24 cellular contexts compared by ENCODE assay signal in the genomic region with DNA sequence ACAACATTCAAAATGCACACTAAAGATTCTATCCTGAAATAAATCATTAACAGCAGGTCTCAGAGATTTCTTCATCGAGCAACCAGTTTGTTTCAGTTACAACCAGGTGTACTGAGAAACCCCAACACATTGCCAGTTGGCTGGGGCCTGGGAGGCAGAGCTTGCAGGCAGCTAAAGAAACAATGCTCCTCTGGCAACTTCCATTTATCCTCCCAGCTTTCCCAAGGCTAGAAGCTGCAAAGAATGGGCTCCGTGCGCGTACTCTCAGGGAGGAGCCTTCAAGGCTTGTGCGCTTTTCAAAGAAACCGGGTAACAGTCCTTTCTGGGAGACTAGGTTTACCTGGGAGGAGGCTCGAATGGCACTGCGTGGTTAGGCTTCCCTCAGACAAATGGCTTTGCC.
DNase-seq lines count a peak whose midpoint lies in the region; ATAC-seq and TF ChIP-seq lines count a peak whose summit lies in the region.
"Had no signal": no experiment of that assay in that cellular context is flagged by ENCODE, and none has a peak within 500 bp of the region (broad histone marks: within the 10 kb centered on the region; RNA-seq: fewer than 3 reads in every experiment).

No MANE protein-coding gene starts in this region.

- no peak for TF ChIP-seq RAD21 in HCT116 (IDR thresholded peaks at IDR 0.05; ENCODE audit: low read depth)

- no peaks in the 10 kb centered on the region; the same call in 2 of the 3 replicates for H3K4me1 Mint-ChIP-seq in GM23338
- H3K4me1 Mint-ChIP-seq in nephron = peaks cover 29% of the 10 kb centered on the region

- no peak for TF ChIP-seq EP300 in sigmoid colon (IDR thresholded peaks at IDR 0.05)

- no peaks in the 10 kb centered on the region for H3K79me2 ChIP-seq in GM23338 (replicated peaks; ENCODE audit: insufficient read depth)
- no peaks in the 10 kb centered on the region for H3K79me2 ChIP-seq in HCT116 (ENCODE audit: insufficient read depth, low read length)

- H3K9me3 ChIP-seq in HCT116 (ENCODE audit: control insufficient read depth in 1 of 2, insufficient read depth in 1 of 2, low read depth in 1 of 2, low read length in 2 of 2) (no peaks in the 10 kb centered on the region), sigmoid colon (no peaks in the 10 kb centered on the region)
- H3K9me3 ChIP-seq: A549 had no signal

- H3K4me3 Mint-ChIP-seq in GM23338 = no peak overlapping the region
- no peak overlapping the region for H3K4me3 Mint-ChIP-seq in nephron
- H3K4me3 Mint-ChIP-seq: CD4-positive, alpha-beta T cell had no signal

- POLR2A ChIA-PET in HCT116 (lab: Charles Lee) = no interaction called here

- H3K36me3 ChIP-seq in GM23338 (ENCODE audit: insufficient read depth) = no peaks in the 10 kb centered on the region
- H3K36me3 ChIP-seq in HCT116 (ENCODE audit: control insufficient read depth in 1 of 2, insufficient read depth in 2 of 2, low read length in 2 of 2) = no peaks in the 10 kb centered on the region
- H3K36me3 ChIP-seq in sigmoid colon = peaks cover 0 to 68% (median 5%) of the 10 kb centered on the region in 4 donors
- H3K36me3 ChIP-seq: BLaER1 treated with 17β-estradiol and CSF1 and Interleukin-3, amounts not matched to agents 10 nM and 100 nM had no signal

- no peaks in the 10 kb centered on the region for H3K27me3 ChIP-seq in GM23338 (ENCODE audit: insufficient read depth)
- no peaks in the 10 kb centered on the region for H3K27me3 ChIP-seq in HCT116 (ENCODE audit: insufficient read depth, low read length)
- H3K27me3 ChIP-seq in sigmoid colon = no peaks in the 10 kb centered on the region
- H3K27me3 ChIP-seq: BLaER1 treated with 17β-estradiol and CSF1 and Interleukin-3, amounts not matched to agents 10 nM and 100 nM had no signal

- RAD21 ChIA-PET in HCT116 (lab: Charles Lee; ENCODE audit: low non-redundant PET in 1 of 2, low total read pairs in 2 of 2, uncharacterized antibody in 2 of 2, unreplicated experiment in 2 of 2) = no interaction called here

- WGBS in sigmoid colon, 2 donors = 53 to 76% methylated on average over 8 of the region's 8 CpGs

- DNase-seq in GM23338 (ENCODE audit: low spot score) = peak; percentile 64
- DNase-seq in HCT116 (ENCODE audit: low read depth, low spot score) = no peak
- DNase-seq in iPS-NIHi7 (ENCODE audit: extremely low spot score) = peak; percentile 23
- no peak for DNase-seq in sigmoid colon
- DNase-seq in NCI-H69 (lab: John Stamatoyannopoulos, UW) = no peak
- no peak for DNase-seq in NCI-H526 treated with DMSO at 0.1 percent for 48 hours (lab: John Stamatoyannopoulos, UW)
- no peak for DNase-seq in middle frontal gyrus (ENCODE audit: extremely low spot score, low spot score)
- DNase-seq: AML-193; CD4-positive, alpha-beta T cell; Kasumi-1; NCI-H1092 treated with DMSO at 0.1 percent for 48 hours; NCI-H1436; NCI-H187; NCI-H2081 treated with DMSO at 0.1 percent for 48 hours; NCI-H2171 treated with DMSO at 0.1 percent for 48 hours; NCI-H446; NCI-H524 treated with DMSO at 0.1 percent for 48 hours; Right ventricle myocardium superior; RPMI8226; SW 1271 had no signal

- no peaks in the 10 kb centered on the region for H3K4me1 ChIP-seq in GM23338 (ENCODE audit: insufficient read depth)
- H3K4me1 ChIP-seq in HCT116 (ENCODE audit: control insufficient read depth in 1 of 2, insufficient read depth in 2 of 2, low read length in 2 of 2) = peaks cover 47 to 53% of the 10 kb centered on the region in 2 experiments
- peaks cover 0 to 9% (median 8%) of the 10 kb centered on the region in 4 donors for H3K4me1 ChIP-seq in sigmoid colon
- H3K4me1 ChIP-seq: A549; BLaER1 treated with 17β-estradiol and CSF1 and Interleukin-3, amounts not matched to agents 10 nM and 100 nM had no signal

- H3K4me2 ChIP-seq in GM23338 (no peak overlapping the region), HCT116 (ENCODE audit: low read length) (no peak overlapping the region)
- H3K4me2 ChIP-seq: A549; BLaER1 treated with 17β-estradiol and CSF1 and Interleukin-3, amounts not matched to agents 10 nM and 100 nM had no signal

- TF ChIP-seq POLR2A in HCT116 (IDR thresholded peaks at IDR 0.05; ENCODE audit: borderline replicate concordance, extremely low read depth, insufficient read depth, insufficient read length) (no peak), sigmoid colon (IDR thresholded peaks at IDR 0.05) (no peak)

- H3K9me2 ChIP-seq in GM23338 (ENCODE audit: insufficient read depth) (no peaks in the 10 kb centered on the region), HCT116 (ENCODE audit: insufficient read depth) (no peaks in the 10 kb centered on the region)

- ATAC-seq in GM23338 (peak; percentile 97), HCT116 (peak; percentile 33; the same call in 1 of the 2 replicates)
- ATAC-seq: A549, K562 had no signal

- H2AFZ ChIP-seq in GM23338 (peak overlapping the region; percentile 15; the same call in 1 of the 2 replicates), HCT116 (ENCODE audit: low read depth, low read length, poor library complexity, severe bottlenecking) (no peak overlapping the region)

- H3K27me3 Mint-ChIP-seq in GM23338 (ENCODE audit: insufficient read depth, low read depth, poor library complexity) (no peaks in the 10 kb centered on the region), nephron (ENCODE audit: low read depth) (no peaks in the 10 kb centered on the region)
- H3K27me3 Mint-ChIP-seq: CD4-positive, alpha-beta T cell had no signal

- CTCF ChIA-PET in HCT116 (lab: Charles Lee) = no interaction called here

- no peak for TF ChIP-seq CTCF in GM23338 (conservative IDR thresholded peaks at IDR 0.05; ENCODE audit: low read depth in 2 of 2)
- TF ChIP-seq CTCF in HCT116 (IDR thresholded peaks at IDR 0.05 in 2 of 3, conservative IDR thresholded peaks at IDR 0.05 in 1 of 3; ENCODE audit: borderline replicate concordance in 1 of 3, insufficient read depth in 1 of 3, low read depth in 2 of 3, low read length in 2 of 3) = no peak
- no peak for TF ChIP-seq CTCF in nephron (IDR thresholded peaks at IDR 0.05; ENCODE audit: unreplicated experiment in 3 of 3)
- TF ChIP-seq CTCF in sigmoid colon (IDR thresholded peaks at IDR 0.05) = no peak

- no peak overlapping the region for H3K27ac ChIP-seq in GM23338 (ENCODE audit: low read depth)
- H3K27ac ChIP-seq in HCT116 (ENCODE audit: low read depth, low read length) = peak overlapping the region; percentile 21
- H3K27ac ChIP-seq in sigmoid colon = no peak overlapping the region
- H3K27ac ChIP-seq: A549; BLaER1 treated with 17β-estradiol and CSF1 and Interleukin-3, amounts not matched to agents 10 nM and 100 nM had no signal

- intact Hi-C loops in HCT116 (cut with micrococcal nuclease) (no loop called here), sigmoid colon (cut with DNase I) (no loop called here)

- H3K36me3 Mint-ChIP-seq in GM23338 (ENCODE audit: low read depth) (no peaks in the 10 kb centered on the region), nephron (ENCODE audit: low read depth) (no peaks in the 10 kb centered on the region)

- 0 out of 2 replicates have a peak overlapping the region, but pooled peaks have one; percentile 2 for H3K9ac ChIP-seq in HCT116 (ENCODE audit: low read length)
- H3K9ac ChIP-seq: BLaER1 treated with 17β-estradiol and CSF1 and Interleukin-3, amounts not matched to agents 10 nM and 100 nM had no signal

- H3K9me3 Mint-ChIP-seq in GM23338 = no peaks in the 10 kb centered on the region
- H3K9me3 Mint-ChIP-seq in nephron = no peaks in the 10 kb centered on the region
- H3K9me3 Mint-ChIP-seq: CD4-positive, alpha-beta T cell had no signal

- H3K27ac Mint-ChIP-seq in GM23338 (no peak overlapping the region), nephron (peak overlapping the region; percentile 54 to 90 (median 74))
- H3K27ac Mint-ChIP-seq: CD4-positive, alpha-beta T cell had no signal

- BruUV-seq in HCT116 (replicated peaks; lab: Mats Ljungman, UMichigan) = no TSS peak

- H4K20me1 ChIP-seq in GM23338 (replicated peaks; ENCODE audit: insufficient read depth) (no peaks in the 10 kb centered on the region), HCT116 (ENCODE audit: insufficient read depth) (no peaks in the 10 kb centered on the region)
- H4K20me1 ChIP-seq: BLaER1 treated with 17β-estradiol and CSF1 and Interleukin-3, amounts not matched to agents 10 nM and 100 nM had no signal

- H3K4me3 ChIP-seq in GM23338 = no peak overlapping the region
- no peak overlapping the region for H3K4me3 ChIP-seq in HCT116 (replicated peaks in 1 of 2; ENCODE audit: low read depth in 1 of 2, low read length in 2 of 2)
- H3K4me3 ChIP-seq in sigmoid colon = no peak overlapping the region
- H3K4me3 ChIP-seq: A549; BLaER1 treated with 17β-estradiol and CSF1 and Interleukin-3, amounts not matched to agents 10 nM and 100 nM; K562 had no signal

- no peaks in the 10 kb centered on the region for H3F3A ChIP-seq in GM23338 (replicated peaks; ENCODE audit: low read depth)

TF ChIP-seq in GM23338, 12 proteins besides CTCF, POLR2A, EP300 and RAD21 (continues in another document):
- TF ChIP-seq CREB1 (CRISPR knock-in tag; IDR thresholded peaks at IDR 0.05; ENCODE audit: low read depth) = no peak

TF ChIP-seq in HCT116, 20 proteins besides CTCF, POLR2A, EP300 and RAD21:
- TF ChIP-seq, protein P1, sequence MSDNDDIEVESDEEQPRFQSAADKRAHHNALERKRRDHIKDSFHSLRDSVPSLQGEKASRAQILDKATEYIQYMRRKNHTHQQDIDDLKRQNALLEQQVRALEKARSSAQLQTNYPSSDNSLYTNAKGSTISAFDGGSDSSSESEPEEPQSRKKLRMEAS (IDR thresholded peaks at IDR 0.05) = no peak
- TF ChIP-seq JUND (IDR thresholded peaks at IDR 0.05) = no peak
- TF ChIP-seq POLR2AphosphoS5 (IDR thresholded peaks at IDR 0.05; ENCODE audit: low read depth, low read length) = no peak
- TF ChIP-seq YY1 (IDR thresholded peaks at IDR 0.05; ENCODE audit: extremely low read depth, insufficient replicate concordance, low read depth, low read length) = no peak
- TF ChIP-seq, protein P2, sequence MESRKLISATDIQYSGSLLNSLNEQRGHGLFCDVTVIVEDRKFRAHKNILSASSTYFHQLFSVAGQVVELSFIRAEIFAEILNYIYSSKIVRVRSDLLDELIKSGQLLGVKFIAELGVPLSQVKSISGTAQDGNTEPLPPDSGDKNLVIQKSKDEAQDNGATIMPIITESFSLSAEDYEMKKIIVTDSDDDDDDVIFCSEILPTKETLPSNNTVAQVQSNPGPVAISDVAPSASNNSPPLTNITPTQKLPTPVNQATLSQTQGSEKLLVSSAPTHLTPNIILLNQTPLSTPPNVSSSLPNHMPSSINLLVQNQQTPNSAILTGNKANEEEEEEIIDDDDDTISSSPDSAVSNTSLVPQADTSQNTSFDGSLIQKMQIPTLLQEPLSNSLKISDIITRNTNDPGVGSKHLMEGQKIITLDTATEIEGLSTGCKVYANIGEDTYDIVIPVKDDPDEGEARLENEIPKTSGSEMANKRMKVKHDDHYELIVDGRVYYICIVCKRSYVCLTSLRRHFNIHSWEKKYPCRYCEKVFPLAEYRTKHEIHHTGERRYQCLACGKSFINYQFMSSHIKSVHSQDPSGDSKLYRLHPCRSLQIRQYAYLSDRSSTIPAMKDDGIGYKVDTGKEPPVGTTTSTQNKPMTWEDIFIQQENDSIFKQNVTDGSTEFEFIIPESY (IDR thresholded peaks at IDR 0.05; ENCODE audit: extremely low read depth, insufficient replicate concordance, low read length) = no peak

Comparison
In these comparisons a context has a peak if more than half of its experiments do, and no peak if none do; other contexts are left out.
1. DNase-seq: peak in GM23338 (single experiment) and iPS-NIHi7 (single experiment); none in HCT116 (single experiment), sigmoid colon (single experiment), NCI-H69 (single experiment), NCI-H526 treated with DMSO at 0.1 percent for 48 hours (single experiment) and middle frontal gyrus (single experiment).